2 cellular contexts compared by ENCODE assay signal in the genomic region with DNA sequence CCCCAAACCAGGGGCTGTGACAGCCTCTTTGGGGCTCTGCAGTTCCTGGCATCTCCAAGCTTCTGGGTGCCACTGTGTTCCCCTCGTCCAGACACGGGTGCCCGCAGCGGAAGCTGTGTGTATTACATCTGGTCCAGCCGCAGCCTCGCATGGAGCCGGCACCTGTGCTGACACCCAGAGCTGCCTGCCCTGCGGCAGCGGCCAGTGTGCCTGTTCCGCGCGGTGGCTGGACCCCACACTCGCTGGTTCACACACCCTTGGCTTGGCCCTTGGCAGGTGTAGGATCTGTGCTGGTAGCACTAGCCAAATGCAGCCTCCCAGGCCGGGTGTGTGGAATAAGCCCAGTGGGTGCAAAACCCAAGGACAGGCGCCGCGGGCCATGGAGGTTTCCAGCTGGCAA.
TF ChIP-seq lines count a peak whose summit lies in the region.

No MANE protein-coding gene starts in this region.

TF ChIP-seq in IMR-90, 13 proteins besides CTCF, POLR2A, EP300 and RAD21:
- TF ChIP-seq NFE2L2 (IDR thresholded peaks at IDR 0.05; ENCODE audit: low read depth, low read length) (no peak), CEBPB (IDR thresholded peaks at IDR 0.05; ENCODE audit: low read depth, low read length) (no peak), FOS (IDR thresholded peaks at IDR 0.05; ENCODE audit: low read depth, low read length) (no peak), CHD1 (IDR thresholded peaks at IDR 0.05; ENCODE audit: low read depth, low read length) (no peak), MAFK (IDR thresholded peaks at IDR 0.05; ENCODE audit: low read depth, low read length) (no peak), MXI1 (IDR thresholded peaks at IDR 0.05; ENCODE audit: borderline replicate concordance, low read depth, low read length) (no peak), BHLHE40 (IDR thresholded peaks at IDR 0.05; ENCODE audit: low read depth, low read length) (no peak), RFX5 (IDR thresholded peaks at IDR 0.05; ENCODE audit: low read depth, low read length) (no peak), RCOR1 (IDR thresholded peaks at IDR 0.05; ENCODE audit: insufficient replicate concordance, low read length) (no peak), SMC3 (IDR thresholded peaks at IDR 0.05; ENCODE audit: low read depth, low read length) (no peak), MAZ (IDR thresholded peaks at IDR 0.05; ENCODE audit: borderline replicate concordance, low read depth, low read length) (no peak)
- TF ChIP-seq, protein P1, sequence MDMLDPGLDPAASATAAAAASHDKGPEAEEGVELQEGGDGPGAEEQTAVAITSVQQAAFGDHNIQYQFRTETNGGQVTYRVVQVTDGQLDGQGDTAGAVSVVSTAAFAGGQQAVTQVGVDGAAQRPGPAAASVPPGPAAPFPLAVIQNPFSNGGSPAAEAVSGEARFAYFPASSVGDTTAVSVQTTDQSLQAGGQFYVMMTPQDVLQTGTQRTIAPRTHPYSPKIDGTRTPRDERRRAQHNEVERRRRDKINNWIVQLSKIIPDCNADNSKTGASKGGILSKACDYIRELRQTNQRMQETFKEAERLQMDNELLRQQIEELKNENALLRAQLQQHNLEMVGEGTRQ (IDR thresholded peaks at IDR 0.05; ENCODE audit: low read depth, low read length): no peak
- TF ChIP-seq, protein P2, sequence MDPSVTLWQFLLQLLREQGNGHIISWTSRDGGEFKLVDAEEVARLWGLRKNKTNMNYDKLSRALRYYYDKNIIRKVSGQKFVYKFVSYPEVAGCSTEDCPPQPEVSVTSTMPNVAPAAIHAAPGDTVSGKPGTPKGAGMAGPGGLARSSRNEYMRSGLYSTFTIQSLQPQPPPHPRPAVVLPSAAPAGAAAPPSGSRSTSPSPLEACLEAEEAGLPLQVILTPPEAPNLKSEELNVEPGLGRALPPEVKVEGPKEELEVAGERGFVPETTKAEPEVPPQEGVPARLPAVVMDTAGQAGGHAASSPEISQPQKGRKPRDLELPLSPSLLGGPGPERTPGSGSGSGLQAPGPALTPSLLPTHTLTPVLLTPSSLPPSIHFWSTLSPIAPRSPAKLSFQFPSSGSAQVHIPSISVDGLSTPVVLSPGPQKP (IDR thresholded peaks at IDR 0.05; ENCODE audit: borderline replicate concordance, low read depth, low read length): no peak
TF ChIP-seq in IMR-90: peak in this region for 0.

TF ChIP-seq in GM23338, 12 proteins besides CTCF, POLR2A, EP300 and RAD21:
- TF ChIP-seq JUNB (IDR thresholded peaks at IDR 0.05; ENCODE audit: unreplicated experiment) (no peak), ZNF114 (CRISPR knock-in tag; IDR thresholded peaks at IDR 0.05) (no peak), POLR2AphosphoS5 (IDR thresholded peaks at IDR 0.05; ENCODE audit: low read depth) (no peak), CREB1 (CRISPR knock-in tag; IDR thresholded peaks at IDR 0.05; ENCODE audit: low read depth) (no peak), STAT1 (IDR thresholded peaks at IDR 0.05; ENCODE audit: unreplicated experiment) (no peak), EZH2phosphoT487 (IDR thresholded peaks at IDR 0.05; ENCODE audit: unreplicated experiment) (no peak), EZH2 (IDR thresholded peaks at IDR 0.05; ENCODE audit: low read depth, unreplicated experiment) (no peak)
- TF ChIP-seq, protein P3, sequence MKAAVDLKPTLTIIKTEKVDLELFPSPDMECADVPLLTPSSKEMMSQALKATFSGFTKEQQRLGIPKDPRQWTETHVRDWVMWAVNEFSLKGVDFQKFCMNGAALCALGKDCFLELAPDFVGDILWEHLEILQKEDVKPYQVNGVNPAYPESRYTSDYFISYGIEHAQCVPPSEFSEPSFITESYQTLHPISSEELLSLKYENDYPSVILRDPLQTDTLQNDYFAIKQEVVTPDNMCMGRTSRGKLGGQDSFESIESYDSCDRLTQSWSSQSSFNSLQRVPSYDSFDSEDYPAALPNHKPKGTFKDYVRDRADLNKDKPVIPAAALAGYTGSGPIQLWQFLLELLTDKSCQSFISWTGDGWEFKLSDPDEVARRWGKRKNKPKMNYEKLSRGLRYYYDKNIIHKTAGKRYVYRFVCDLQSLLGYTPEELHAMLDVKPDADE (IDR thresholded peaks at IDR 0.05): no peak
- TF ChIP-seq, protein P4, sequence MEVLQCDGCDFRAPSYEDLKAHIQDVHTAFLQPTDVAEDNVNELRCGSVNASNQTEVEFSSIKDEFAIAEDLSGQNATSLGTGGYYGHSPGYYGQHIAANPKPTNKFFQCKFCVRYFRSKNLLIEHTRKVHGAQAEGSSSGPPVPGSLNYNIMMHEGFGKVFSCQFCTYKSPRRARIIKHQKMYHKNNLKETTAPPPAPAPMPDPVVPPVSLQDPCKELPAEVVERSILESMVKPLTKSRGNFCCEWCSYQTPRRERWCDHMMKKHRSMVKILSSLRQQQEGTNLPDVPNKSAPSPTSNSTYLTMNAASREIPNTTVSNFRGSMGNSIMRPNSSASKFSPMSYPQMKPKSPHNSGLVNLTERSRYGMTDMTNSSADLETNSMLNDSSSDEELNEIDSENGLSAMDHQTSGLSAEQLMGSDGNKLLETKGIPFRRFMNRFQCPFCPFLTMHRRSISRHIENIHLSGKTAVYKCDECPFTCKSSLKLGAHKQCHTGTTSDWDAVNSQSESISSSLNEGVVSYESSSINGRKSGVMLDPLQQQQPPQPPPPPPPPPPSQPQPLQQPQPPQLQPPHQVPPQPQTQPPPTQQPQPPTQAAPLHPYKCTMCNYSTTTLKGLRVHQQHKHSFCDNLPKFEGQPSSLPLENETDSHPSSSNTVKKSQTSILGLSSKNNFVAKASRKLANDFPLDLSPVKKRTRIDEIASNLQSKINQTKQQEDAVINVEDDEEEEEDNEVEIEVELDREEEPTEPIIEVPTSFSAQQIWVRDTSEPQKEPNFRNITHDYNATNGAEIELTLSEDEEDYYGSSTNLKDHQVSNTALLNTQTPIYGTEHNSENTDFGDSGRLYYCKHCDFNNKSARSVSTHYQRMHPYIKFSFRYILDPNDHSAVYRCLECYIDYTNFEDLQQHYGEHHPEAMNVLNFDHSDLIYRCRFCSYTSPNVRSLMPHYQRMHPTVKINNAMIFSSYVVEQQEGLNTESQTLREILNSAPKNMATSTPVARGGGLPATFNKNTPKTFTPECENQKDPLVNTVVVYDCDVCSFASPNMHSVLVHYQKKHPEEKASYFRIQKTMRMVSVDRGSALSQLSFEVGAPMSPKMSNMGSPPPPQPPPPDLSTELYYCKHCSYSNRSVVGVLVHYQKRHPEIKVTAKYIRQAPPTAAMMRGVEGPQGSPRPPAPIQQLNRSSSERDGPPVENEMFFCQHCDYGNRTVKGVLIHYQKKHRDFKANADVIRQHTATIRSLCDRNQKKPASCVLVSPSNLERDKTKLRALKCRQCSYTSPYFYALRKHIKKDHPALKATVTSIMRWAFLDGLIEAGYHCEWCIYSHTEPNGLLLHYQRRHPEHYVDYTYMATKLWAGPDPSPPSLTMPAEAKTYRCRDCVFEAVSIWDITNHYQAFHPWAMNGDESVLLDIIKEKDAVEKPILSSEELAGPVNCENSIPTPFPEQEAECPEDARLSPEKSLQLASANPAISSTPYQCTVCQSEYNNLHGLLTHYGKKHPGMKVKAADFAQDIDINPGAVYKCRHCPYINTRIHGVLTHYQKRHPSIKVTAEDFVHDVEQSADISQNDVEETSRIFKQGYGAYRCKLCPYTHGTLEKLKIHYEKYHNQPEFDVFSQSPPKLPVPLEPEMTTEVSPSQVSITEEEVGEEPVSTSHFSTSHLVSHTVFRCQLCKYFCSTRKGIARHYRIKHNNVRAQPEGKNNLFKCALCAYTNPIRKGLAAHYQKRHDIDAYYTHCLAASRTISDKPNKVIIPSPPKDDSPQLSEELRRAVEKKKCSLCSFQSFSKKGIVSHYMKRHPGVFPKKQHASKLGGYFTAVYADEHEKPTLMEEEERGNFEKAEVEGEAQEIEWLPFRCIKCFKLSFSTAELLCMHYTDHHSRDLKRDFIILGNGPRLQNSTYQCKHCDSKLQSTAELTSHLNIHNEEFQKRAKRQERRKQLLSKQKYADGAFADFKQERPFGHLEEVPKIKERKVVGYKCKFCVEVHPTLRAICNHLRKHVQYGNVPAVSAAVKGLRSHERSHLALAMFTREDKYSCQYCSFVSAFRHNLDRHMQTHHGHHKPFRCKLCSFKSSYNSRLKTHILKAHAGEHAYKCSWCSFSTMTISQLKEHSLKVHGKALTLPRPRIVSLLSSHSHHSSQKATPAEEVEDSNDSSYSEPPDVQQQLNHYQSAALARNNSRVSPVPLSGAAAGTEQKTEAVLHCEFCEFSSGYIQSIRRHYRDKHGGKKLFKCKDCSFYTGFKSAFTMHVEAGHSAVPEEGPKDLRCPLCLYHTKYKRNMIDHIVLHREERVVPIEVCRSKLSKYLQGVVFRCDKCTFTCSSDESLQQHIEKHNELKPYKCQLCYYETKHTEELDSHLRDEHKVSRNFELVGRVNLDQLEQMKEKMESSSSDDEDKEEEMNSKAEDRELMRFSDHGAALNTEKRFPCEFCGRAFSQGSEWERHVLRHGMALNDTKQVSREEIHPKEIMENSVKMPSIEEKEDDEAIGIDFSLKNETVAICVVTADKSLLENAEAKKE (CRISPR knock-in tag; IDR thresholded peaks at IDR 0.05): no peak
- TF ChIP-seq, protein P5, sequence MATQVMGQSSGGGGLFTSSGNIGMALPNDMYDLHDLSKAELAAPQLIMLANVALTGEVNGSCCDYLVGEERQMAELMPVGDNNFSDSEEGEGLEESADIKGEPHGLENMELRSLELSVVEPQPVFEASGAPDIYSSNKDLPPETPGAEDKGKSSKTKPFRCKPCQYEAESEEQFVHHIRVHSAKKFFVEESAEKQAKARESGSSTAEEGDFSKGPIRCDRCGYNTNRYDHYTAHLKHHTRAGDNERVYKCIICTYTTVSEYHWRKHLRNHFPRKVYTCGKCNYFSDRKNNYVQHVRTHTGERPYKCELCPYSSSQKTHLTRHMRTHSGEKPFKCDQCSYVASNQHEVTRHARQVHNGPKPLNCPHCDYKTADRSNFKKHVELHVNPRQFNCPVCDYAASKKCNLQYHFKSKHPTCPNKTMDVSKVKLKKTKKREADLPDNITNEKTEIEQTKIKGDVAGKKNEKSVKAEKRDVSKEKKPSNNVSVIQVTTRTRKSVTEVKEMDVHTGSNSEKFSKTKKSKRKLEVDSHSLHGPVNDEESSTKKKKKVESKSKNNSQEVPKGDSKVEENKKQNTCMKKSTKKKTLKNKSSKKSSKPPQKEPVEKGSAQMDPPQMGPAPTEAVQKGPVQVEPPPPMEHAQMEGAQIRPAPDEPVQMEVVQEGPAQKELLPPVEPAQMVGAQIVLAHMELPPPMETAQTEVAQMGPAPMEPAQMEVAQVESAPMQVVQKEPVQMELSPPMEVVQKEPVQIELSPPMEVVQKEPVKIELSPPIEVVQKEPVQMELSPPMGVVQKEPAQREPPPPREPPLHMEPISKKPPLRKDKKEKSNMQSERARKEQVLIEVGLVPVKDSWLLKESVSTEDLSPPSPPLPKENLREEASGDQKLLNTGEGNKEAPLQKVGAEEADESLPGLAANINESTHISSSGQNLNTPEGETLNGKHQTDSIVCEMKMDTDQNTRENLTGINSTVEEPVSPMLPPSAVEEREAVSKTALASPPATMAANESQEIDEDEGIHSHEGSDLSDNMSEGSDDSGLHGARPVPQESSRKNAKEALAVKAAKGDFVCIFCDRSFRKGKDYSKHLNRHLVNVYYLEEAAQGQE (IDR thresholded peaks at IDR 0.05; ENCODE audit: unreplicated experiment): no peak
